Comparison of ENCODE assay signal across 8 cellular contexts in the genomic region with DNA sequence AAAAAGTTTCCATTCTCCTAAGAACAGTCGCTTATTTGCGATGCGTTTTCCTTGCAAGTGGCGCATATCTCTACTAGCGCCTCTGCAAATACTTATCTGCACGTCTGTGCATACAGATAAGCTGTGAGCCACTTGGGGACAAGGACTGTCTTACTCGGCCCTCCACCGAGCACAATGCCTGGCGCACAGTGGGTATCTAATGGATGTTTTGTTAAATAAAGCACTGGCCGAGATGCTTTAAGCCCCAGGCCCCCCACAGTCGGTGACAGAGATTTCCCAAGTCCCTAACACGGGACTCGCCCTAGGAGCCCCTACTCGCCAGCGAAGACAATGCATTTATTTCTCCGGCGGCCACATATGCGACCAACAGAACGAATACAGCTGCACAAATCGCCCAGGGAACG. TPM values are rescaled to one million over a fixed set of nuclear protein-coding genes. Genes with fewer than 3 reads are reported as not detected.
DNase-seq lines count a peak whose midpoint lies in the region; ATAC-seq, FAIRE-seq and TF ChIP-seq lines count a peak whose summit lies in the region.

No MANE protein-coding gene starts in this region.

- intact Hi-C loops in Right ventricle myocardium superior (cut with DNase I): no loop called here
- intact Hi-C loops in pancreas (cut with DNase I): no loop called here

- H3K4me3 Mint-ChIP-seq in activated T-cell treated with anti-CD3 and anti-CD28 coated beads, Interleukin-2, amount 50 U/mL, for 4 hours: peak overlapping the region; percentile 94

- peak overlapping the region; percentile 35 to 77 (median 63) for H3K27ac ChIP-seq in pancreas

- H3K4me1 Mint-ChIP-seq in activated T-cell treated with anti-CD3 and anti-CD28 coated beads, Interleukin-2, amount 50 U/mL, for 4 hours (ENCODE audit: low read depth): peaks cover 16% of the 10 kb centered on the region

- H3K36me3 Mint-ChIP-seq in activated T-cell treated with anti-CD3 and anti-CD28 coated beads, Interleukin-2, amount 50 U/mL, for 4 hours (ENCODE audit: insufficient read depth): peaks cover 3% of the 10 kb centered on the region

- peak; percentile 42 to 46 for ATAC-seq in activated T-cell treated with anti-CD3 and anti-CD28 coated beads, Interleukin-2, amount 50 U/mL, for 4 hours
- peak; percentile 58 for ATAC-seq in Right ventricle myocardium superior (ENCODE audit: poor library complexity)
- peak; percentile 2 to 66 (median 47) for ATAC-seq in pancreas

- H3K27me3 ChIP-seq in MG63 (no peaks in the 10 kb centered on the region), pancreas (no peaks in the 10 kb centered on the region)

- H3K36me3 ChIP-seq in MG63: peaks cover 32% of the 10 kb centered on the region
- no peaks in the 10 kb centered on the region for H3K36me3 ChIP-seq in pancreas

- H3K9me3 Mint-ChIP-seq in activated T-cell treated with anti-CD3 and anti-CD28 coated beads, Interleukin-2, amount 50 U/mL, for 4 hours: no peaks in the 10 kb centered on the region

- WGBS in pancreas, 2 donors: 0% methylated on average over 21 of the region's 21 CpGs

- DNase-seq in stimulated activated CD4-positive, alpha-beta T cell treated with anti-CD3 and anti-CD28 coated beads, Interleukin-4, amount 100 ng/mL, for 1 hour: peak; percentile 7
- no peak for DNase-seq in stimulated activated CD4-positive, alpha-beta T cell treated with anti-CD3 and anti-CD28 coated beads, Interleukin-2, amount 100 ng/mL, for 24 hours
- DNase-seq in HCEC 1CT: peak; percentile 20
- no peak for DNase-seq in MG63
- DNase-seq in activated T-cell treated with anti-CD3 and anti-CD28 coated beads, Interleukin-2, amount 50 U/mL, for 4 hours: peak; percentile 5
- no peak for DNase-seq in Right ventricle myocardium superior
- DNase-seq in pancreas: peak in 1 of 6 donors; percentile 58
- DNase-seq in stimulated activated CD4-positive, alpha-beta T cell treated with anti-CD3 and anti-CD28 coated beads, Interleukin-15, amount 100 ng/mL, for 24 hours: no peak

- H3K27me3 Mint-ChIP-seq in activated T-cell treated with anti-CD3 and anti-CD28 coated beads, Interleukin-2, amount 50 U/mL, for 4 hours (ENCODE audit: low read depth): no peaks in the 10 kb centered on the region

- H3K9me3 ChIP-seq in MG63 (0 out of 2 replicates have a peak, but pooled peaks cover 4% of the 10 kb centered on the region), pancreas (no peaks in the 10 kb centered on the region)

- TF ChIP-seq CTCF in pancreas (IDR thresholded peaks at IDR 0.05): no peak

- FAIRE-seq in pancreas (lab: Jason Lieb, UNC): no peak

- peaks cover 0 to 10% (median 5%) of the 10 kb centered on the region in 3 donors for H3K4me1 ChIP-seq in pancreas

- H3K4me3 ChIP-seq in MG63: peak overlapping the region; percentile 96
- peak overlapping the region; percentile 34 to 67 (median 57) for H3K4me3 ChIP-seq in pancreas

RNA-seq across cellular contexts. Expression of a gene that starts 0.5 kb away (rescaled TPM):
- total RNA-seq in MG63 (2014; rRNA removed; shearing (Covaris generic); ENCODE audit: low replicate concordance): 39.6 and 61.6 TPM in 2 replicates
- total RNA-seq in activated T-cell treated with anti-CD3 and anti-CD28 coated beads, Interleukin-2, amount 50 U/mL, for 4 hours: 10 to 100 TPM; 13.2 to 14.2 (median 13.6) TPM
- total RNA-seq in Right ventricle myocardium superior (26.4 TPM), pancreas (10 to 100 TPM in 4 of 6 donors, 1 to 10 TPM in 2; 7.3 to 17.5 (median 13.3) TPM)
- 1 to 10 TPM; 2.3 to 9.7 TPM for polyA plus RNA-seq in pancreas

RNA-seq across cellular contexts. Expression of a gene that starts 43.6 kb away (rescaled TPM):
- total RNA-seq in MG63 (2014; rRNA removed; shearing (Covaris generic); ENCODE audit: low replicate concordance): 21.1 and 26.4 TPM in 2 replicates
- 1 to 10 TPM; 8.3 to 9.4 (median 9.0) TPM for total RNA-seq in activated T-cell treated with anti-CD3 and anti-CD28 coated beads, Interleukin-2, amount 50 U/mL, for 4 hours
- 5.2 TPM for total RNA-seq in Right ventricle myocardium superior
- total RNA-seq in pancreas: 10 to 100 TPM in 2 of 6 donors, 1 to 10 TPM in 4; 6.1 to 18.1 (median 9.1) TPM
- polyA plus RNA-seq in pancreas: 1 to 10 TPM; 4.0 to 6.4 TPM

Comparison
In these comparisons a context has a peak if more than half of its experiments do, and no peak if none do; other contexts are left out.
1. DNase-seq: peak in stimulated activated CD4-positive, alpha-beta T cell treated with anti-CD3 and anti-CD28 coated beads, Interleukin-4, amount 100 ng/mL, for 1 hour (single experiment), HCEC 1CT (single experiment) and activated T-cell treated with anti-CD3 and anti-CD28 coated beads, Interleukin-2, amount 50 U/mL, for 4 hours (single experiment); none in stimulated activated CD4-positive, alpha-beta T cell treated with anti-CD3 and anti-CD28 coated beads, Interleukin-2, amount 100 ng/mL, for 24 hours (0 of 2), MG63 (single experiment), Right ventricle myocardium superior (single experiment) and stimulated activated CD4-positive, alpha-beta T cell treated with anti-CD3 and anti-CD28 coated beads, Interleukin-15, amount 100 ng/mL, for 24 hours (single experiment).
2. Peak in every context shown above with its lines, with median percentiles within 50 percentile points of each other: ATAC-seq.